Comparison of ENCODE assay signal across 20 cellular contexts in the genomic region with DNA sequence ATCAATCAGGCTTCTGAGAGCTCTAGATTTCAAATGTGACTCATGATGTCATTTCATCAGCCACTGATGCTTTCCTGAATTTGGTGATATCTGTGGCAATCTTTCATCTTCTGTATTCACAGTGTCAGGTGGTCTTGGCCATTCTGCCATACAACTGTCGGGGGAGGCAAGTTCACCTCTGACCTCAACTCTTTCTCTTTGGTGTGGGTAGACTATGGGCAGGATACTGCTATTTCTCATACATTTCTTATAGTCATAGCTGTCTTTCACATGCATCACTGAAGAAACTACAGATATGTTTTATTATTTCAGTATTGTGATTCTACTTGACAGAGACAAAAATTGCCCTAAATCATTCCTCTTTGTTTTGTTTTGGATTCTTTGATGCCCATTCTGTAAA.
"Had no signal": no experiment of that assay in that cellular context is flagged by ENCODE, and none has a peak within 500 bp of the region (broad histone marks: within the 10 kb centered on the region; RNA-seq: fewer than 3 reads in every experiment).

No MANE protein-coding gene starts in this region.

- ATAC-seq: activated T-helper 17 cell treated with anti-CD3 and anti-CD28 coated beads, Interleukin-2, amount 50 U/mL, for 72 hours; left lobe of liver; T-cell had no signal

- H3K4me1 Mint-ChIP-seq: activated CD4-positive, alpha-beta T cell treated with anti-CD3 and anti-CD28 coated beads, Interleukin-2, amount 10 ng/mL, durations not matched to agents 7 days and 5 days; activated T-helper 17 cell treated with anti-CD3 and anti-CD28 coated beads, Interleukin-2, amount 50 U/mL, for 72 hours; T-cell had no signal

- H3K9me3 Mint-ChIP-seq: activated CD4-positive, alpha-beta T cell treated with anti-CD3 and anti-CD28 coated beads, Interleukin-2, amount 10 ng/mL, durations not matched to agents 7 days and 5 days; nephron; stimulated activated naive CD8-positive, alpha-beta T cell treated with anti-CD3 and anti-CD28 coated beads, Interleukin-15, Interleukin-2, amounts not matched to agents 100 ng/mL and 50 ng/mL, for 24 hours had no signal

- DNase-seq: activated CD4-positive, alpha-beta T cell treated with anti-CD3 and anti-CD28 coated beads, Interleukin-2, amount 10 ng/mL, durations not matched to agents 7 days and 5 days; activated CD4-positive, CD25-positive, alpha-beta regulatory T cell; activated CD8-positive, alpha-beta memory T cell treated with anti-CD3 and anti-CD28 coated beads for 24 hours; activated naive CD4-positive, alpha-beta T cell treated with Interleukin-2 at 50 U/mL for 16 hours; adrenal gland; cerebellar nuclear complex; cortex of kidney; erythroblast; foreskin melanocyte; kidney; mammary epithelial cell; midbrain; spleen; T-cell; T-helper 9 cell; upper lobe of left lung had no signal

- H3K36me3 Mint-ChIP-seq: T-cell had no signal

- H3K27me3 Mint-ChIP-seq: activated CD4-positive, alpha-beta T cell treated with anti-CD3 and anti-CD28 coated beads, Interleukin-2, amount 10 ng/mL, durations not matched to agents 7 days and 5 days; activated T-helper 17 cell treated with anti-CD3 and anti-CD28 coated beads, Interleukin-2, amount 50 U/mL, for 72 hours; stimulated activated naive CD8-positive, alpha-beta T cell treated with anti-CD3 and anti-CD28 coated beads, Interleukin-15, Interleukin-2, amounts not matched to agents 100 ng/mL and 50 ng/mL, for 24 hours; T-cell had no signal

- H3K27ac Mint-ChIP-seq: activated CD4-positive, alpha-beta T cell treated with anti-CD3 and anti-CD28 coated beads, Interleukin-2, amount 10 ng/mL, durations not matched to agents 7 days and 5 days; activated T-helper 17 cell treated with anti-CD3 and anti-CD28 coated beads, Interleukin-2, amount 50 U/mL, for 72 hours; nephron; stimulated activated naive CD8-positive, alpha-beta T cell treated with anti-CD3 and anti-CD28 coated beads, Interleukin-15, Interleukin-2, amounts not matched to agents 100 ng/mL and 50 ng/mL, for 24 hours; T-cell had no signal

- H3K4me3 Mint-ChIP-seq: activated CD4-positive, alpha-beta T cell treated with anti-CD3 and anti-CD28 coated beads, Interleukin-2, amount 10 ng/mL, durations not matched to agents 7 days and 5 days; activated T-helper 17 cell treated with anti-CD3 and anti-CD28 coated beads, Interleukin-2, amount 50 U/mL, for 72 hours; nephron; stimulated activated naive CD8-positive, alpha-beta T cell treated with anti-CD3 and anti-CD28 coated beads, Interleukin-15, Interleukin-2, amounts not matched to agents 100 ng/mL and 50 ng/mL, for 24 hours; T-cell had no signal
